ENCODE assay signal across 9 cellular contexts in genomic region chr6:7697820-7698623, GRCh38. TPM values are rescaled to one million over a fixed set of nuclear protein-coding genes. Genes with fewer than 3 reads are reported as not detected.
DNase-seq lines count a peak whose midpoint lies in the region; ATAC-seq and TF ChIP-seq lines count a peak whose summit lies in the region.
"Had no signal": no experiment of that assay in that cellular context is flagged by ENCODE, and none has a peak within 500 bp of the region (broad histone marks: within the 10 kb centered on the region; RNA-seq: fewer than 3 reads in every experiment).

No MANE protein-coding gene starts in this region.

- H3K27me3 Mint-ChIP-seq in activated T-helper 17 cell treated with anti-CD3 and anti-CD28 coated beads, Interleukin-2, amount 50 U/mL, for 72 hours, result peaks cover 15% of the 10 kb centered on the region

- H3K27ac Mint-ChIP-seq in activated naive CD4-positive, alpha-beta T cell treated with anti-CD3 and anti-CD28 coated beads, Interleukin-2, amount 50 U/mL, for 72 hours, result peak overlapping the region in 1 of 2 donors; percentile 92
- peak overlapping the region; percentile 48 for H3K27ac Mint-ChIP-seq in activated T-helper 17 cell treated with anti-CD3 and anti-CD28 coated beads, Interleukin-2, amount 50 U/mL, for 72 hours

- WGBS in aorta, 2 donors, result 11 to 17% methylated on average over 12 of the region's 12 CpGs

- no peak overlapping the region for H3K4me3 ChIP-seq in kidney epithelial cell (ENCODE audit: low read depth, low read length)
- no peak overlapping the region for H3K4me3 ChIP-seq in aorta (ENCODE audit: low read length in 2 of 2)
- H3K4me3 ChIP-seq in HAP-1, result no peak overlapping the region

- intact Hi-C loops in aorta (cut with DNase I) (loop anchor here in 1 of 2 donors (10.0 kb wide), 1 partner anchor 593 kb away; the partner anchor contains the start of gene RREB1), posterior cingulate gyrus (cut with DNase I) (no loop called here)

- in situ Hi-C loops in HAP-1 (cut with MboI; ENCODE audit: low sequenced_read_pairs), result no loop called here

- H3K9me3 ChIP-seq in aorta (ENCODE audit: control insufficient read depth, low read length) (no peaks in the 10 kb centered on the region), HAP-1 (no peaks in the 10 kb centered on the region)

- peak in 1 of 2 donors; percentile 15 for DNase-seq in activated naive CD4-positive, alpha-beta T cell treated with anti-CD3 and anti-CD28 coated beads, Interleukin-2, amount 50 U/mL, for 72 hours (ENCODE audit: low spot score in 2 of 2)
- no peak for DNase-seq in activated naive CD4-positive, alpha-beta T cell treated with anti-CD3 and anti-CD28 coated beads, Interleukin-2, amount 50 U/mL, for 16 hours
- DNase-seq in kidney epithelial cell (ENCODE audit: low read depth) (peak; percentile 89), aorta (peak in 1 of 2 donors; percentile 55), HAP-1 (ENCODE audit: low spot score in 2 of 2) (no peak), posterior cingulate gyrus (no peak), NCI-H2107 treated with DMSO at 0.1 percent for 48 hours (lab: John Stamatoyannopoulos, UW; ENCODE audit: unreplicated experiment) (no peak)
- DNase-seq: NCI-H1105 had no signal

- H3K4me3 Mint-ChIP-seq in activated T-helper 17 cell treated with anti-CD3 and anti-CD28 coated beads, Interleukin-2, amount 50 U/mL, for 72 hours, result peak overlapping the region; percentile 4

- H3K36me3 ChIP-seq in kidney epithelial cell (ENCODE audit: control insufficient read depth, insufficient read depth, low read length), result no peaks in the 10 kb centered on the region
- no peaks in the 10 kb centered on the region for H3K36me3 ChIP-seq in aorta (ENCODE audit: control insufficient read depth in 1 of 2, insufficient read depth in 2 of 2, low read length in 1 of 2)
- no peaks in the 10 kb centered on the region for H3K36me3 ChIP-seq in HAP-1 (replicated peaks)

- peaks cover 0 to 4% of the 10 kb centered on the region in 2 donors for H3K4me1 ChIP-seq in aorta (ENCODE audit: control insufficient read depth in 1 of 2, insufficient read depth in 2 of 2, low read length in 2 of 2)
- no peaks in the 10 kb centered on the region for H3K4me1 ChIP-seq in HAP-1

- H3K9me3 Mint-ChIP-seq in activated naive CD4-positive, alpha-beta T cell treated with anti-CD3 and anti-CD28 coated beads, Interleukin-2, amount 50 U/mL, for 72 hours, result no peaks in the 10 kb centered on the region
- H3K9me3 Mint-ChIP-seq in activated T-helper 17 cell treated with anti-CD3 and anti-CD28 coated beads, Interleukin-2, amount 50 U/mL, for 72 hours, result no peaks in the 10 kb centered on the region

- H3K27ac ChIP-seq in aorta (ENCODE audit: low read depth in 1 of 2, low read length in 2 of 2), result peak overlapping the region in 1 of 2 donors; percentile 30

- peaks cover 13% of the 10 kb centered on the region for H3K4me1 Mint-ChIP-seq in activated T-helper 17 cell treated with anti-CD3 and anti-CD28 coated beads, Interleukin-2, amount 50 U/mL, for 72 hours

- H3K27me3 ChIP-seq in kidney epithelial cell (ENCODE audit: control insufficient read depth, insufficient read depth, low read length) (no peaks in the 10 kb centered on the region), aorta (ENCODE audit: control insufficient read depth in 1 of 2, insufficient read depth in 2 of 2, low read length in 1 of 2) (no peaks in the 10 kb centered on the region), HAP-1 (ENCODE audit: low read depth) (0 out of 2 replicates have a peak, but pooled peaks cover under 1% of the 10 kb centered on the region)

- no peaks in the 10 kb centered on the region for H3K36me3 Mint-ChIP-seq in activated naive CD4-positive, alpha-beta T cell treated with anti-CD3 and anti-CD28 coated beads, Interleukin-2, amount 50 U/mL, for 72 hours
- H3K36me3 Mint-ChIP-seq in activated T-helper 17 cell treated with anti-CD3 and anti-CD28 coated beads, Interleukin-2, amount 50 U/mL, for 72 hours (ENCODE audit: low read depth), result no peaks in the 10 kb centered on the region

- TF ChIP-seq CTCF in kidney epithelial cell (IDR thresholded peaks at IDR 0.05; ENCODE audit: insufficient read depth, low read length, poor library complexity, severe bottlenecking), result no peak

- ATAC-seq in activated naive CD4-positive, alpha-beta T cell treated with anti-CD3 and anti-CD28 coated beads, Interleukin-2, amount 50 U/mL, for 72 hours, result peak; percentile 87 to 94
- peak; percentile 85 for ATAC-seq in activated T-helper 17 cell treated with anti-CD3 and anti-CD28 coated beads, Interleukin-2, amount 50 U/mL, for 72 hours (replicated peaks)
- peak; percentile 71 for ATAC-seq in aorta (ENCODE audit: low FRiP score)

RNA-seq across cellular contexts. Expression of gene BMP6, which starts 27.9 kb away (rescaled TPM):
- total RNA-seq in activated naive CD4-positive, alpha-beta T cell treated with anti-CD3 and anti-CD28 coated beads, Interleukin-2, amount 50 U/mL, for 72 hours, result not detected
- total RNA-seq in activated T-helper 17 cell treated with anti-CD3 and anti-CD28 coated beads, Interleukin-2, amount 50 U/mL, for 72 hours, result under 1 TPM in 1 of 2 donors, not detected in 1; 0.21 TPM
- 0.89 and 1.1 TPM in 2 replicates for total RNA-seq in kidney epithelial cell
- total RNA-seq in aorta, result 1 to 10 TPM; 1.2 to 5.2 TPM
- 1 to 10 TPM; 3.6 to 4.4 TPM for polyA plus RNA-seq in aorta
